In the genomic region with DNA sequence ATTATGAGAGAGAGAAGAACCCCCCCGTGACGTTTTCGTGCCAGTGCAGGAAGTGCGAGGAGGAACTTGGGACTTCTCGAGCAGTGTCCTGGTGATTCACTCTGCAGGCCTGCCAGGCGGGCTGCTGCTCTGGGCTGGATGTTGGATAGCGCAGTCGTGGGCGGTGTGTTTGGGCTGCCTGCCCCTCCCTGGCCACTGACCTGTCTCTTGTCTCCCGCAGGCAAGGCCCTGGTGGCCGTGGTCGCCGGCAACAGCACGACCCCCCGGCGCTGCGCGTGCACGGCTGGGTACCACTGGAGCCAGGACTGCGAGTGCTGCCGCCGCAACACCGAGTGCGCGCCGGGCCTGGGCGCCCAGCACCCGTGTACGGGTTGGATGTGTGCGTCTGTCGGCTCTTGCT, we compare ENCODE assay signal across 1 cellular context.
TF ChIP-seq lines count a peak whose summit lies in the region.

No MANE protein-coding gene starts in this region.

TF ChIP-seq in GM23338, 12 proteins besides CTCF, POLR2A, EP300 and RAD21 (continued from another document):
- TF ChIP-seq STAT1 (IDR thresholded peaks at IDR 0.05; ENCODE audit: unreplicated experiment) = no peak
- TF ChIP-seq EZH2phosphoT487 (IDR thresholded peaks at IDR 0.05; ENCODE audit: unreplicated experiment) = no peak
- no peak for TF ChIP-seq POLR2AphosphoS5 (IDR thresholded peaks at IDR 0.05; ENCODE audit: low read depth)
- no peak for TF ChIP-seq JUNB (IDR thresholded peaks at IDR 0.05; ENCODE audit: unreplicated experiment)
- TF ChIP-seq NANOG (IDR thresholded peaks at IDR 0.05; ENCODE audit: borderline replicate concordance) = no peak
- TF ChIP-seq REST (IDR thresholded peaks at IDR 0.05; ENCODE audit: unreplicated experiment) = no peak
- TF ChIP-seq ZNF114 (CRISPR knock-in tag; IDR thresholded peaks at IDR 0.05) = no peak
- TF ChIP-seq CREB1 (CRISPR knock-in tag; IDR thresholded peaks at IDR 0.05; ENCODE audit: low read depth) = no peak
